ENCODE assay signal across 18 cellular contexts in genomic region chr2:202122167-202122540, GRCh38. TPM values are rescaled to one million over a fixed set of nuclear protein-coding genes. Genes with fewer than 3 reads are reported as not detected.
"Had no signal": no experiment of that assay in that cellular context is flagged by ENCODE, and none has a peak within 500 bp of the region (broad histone marks: within the 10 kb centered on the region; RNA-seq: fewer than 3 reads in every experiment).

No MANE protein-coding gene starts in this region.

- H3K4me3 Mint-ChIP-seq: activated B cell treated with CpG ODN at 0.5 μM for 24 hours; activated CD4-positive, alpha-beta memory T cell treated with anti-CD3 and anti-CD28 coated beads for 36 hours; activated CD8-positive, alpha-beta memory T cell treated with anti-CD3 and anti-CD28 coated beads, Interleukin-2, amount 10 ng/mL, durations not matched to agents 7 days and 5 days; immature natural killer cell; stimulated activated naive CD8-positive, alpha-beta T cell treated with anti-CD3 and anti-CD28 coated beads, Interleukin-15, Interleukin-2, amounts not matched to agents 100 ng/mL and 50 ng/mL, for 24 hours; T-helper 2 cell treated with Interferon-gamma antibody and Interleukin-4, amounts not matched to agents 5 μg/mL and 100 μg/mL, for 36 hours had no signal

- H3K4me3 ChIP-seq: heart right ventricle, left ventricle myocardium inferior, tibial nerve had no signal

- H3K27ac Mint-ChIP-seq: activated B cell treated with CpG ODN at 0.5 μM for 24 hours; activated CD4-positive, alpha-beta memory T cell treated with anti-CD3 and anti-CD28 coated beads for 36 hours; activated CD8-positive, alpha-beta memory T cell treated with anti-CD3 and anti-CD28 coated beads, Interleukin-2, amount 10 ng/mL, durations not matched to agents 7 days and 5 days; immature natural killer cell; stimulated activated naive CD8-positive, alpha-beta T cell treated with anti-CD3 and anti-CD28 coated beads, Interleukin-15, Interleukin-2, amounts not matched to agents 100 ng/mL and 50 ng/mL, for 24 hours; T-helper 2 cell treated with Interferon-gamma antibody and Interleukin-4, amounts not matched to agents 5 μg/mL and 100 μg/mL, for 36 hours had no signal

- H3K36me3 Mint-ChIP-seq: activated CD4-positive, alpha-beta memory T cell treated with anti-CD3 and anti-CD28 coated beads for 36 hours; activated CD8-positive, alpha-beta memory T cell treated with anti-CD3 and anti-CD28 coated beads, Interleukin-2, amount 10 ng/mL, durations not matched to agents 7 days and 5 days; immature natural killer cell had no signal

- H3K4me1 Mint-ChIP-seq: immature natural killer cell had no signal

- H3K36me3 ChIP-seq: brain microvascular endothelial cell, heart right ventricle, left ventricle myocardium inferior, tibial nerve had no signal

- DNase-seq: activated B cell treated with CpG ODN at 0.5 μM for 24 hours; activated CD4-positive, alpha-beta memory T cell treated with anti-CD3 and anti-CD28 coated beads for 36 hours; activated CD4-positive, alpha-beta T cell treated with anti-CD3 and anti-CD28 coated beads for 4 hours; activated CD8-positive, alpha-beta memory T cell treated with anti-CD3 and anti-CD28 coated beads, Interleukin-2, amount 10 ng/mL, durations not matched to agents 7 days and 5 days; brain microvascular endothelial cell; central memory CD4-positive, alpha-beta T cell; erythroblast; immature natural killer cell; kidney glomerular epithelial cell; naive B cell; stimulated activated CD4-positive, alpha-beta T cell treated with anti-CD3 and anti-CD28 coated beads, Interleukin-2, amount 100 ng/mL, for 24 hours had no signal

- H3K9me3 ChIP-seq: left ventricle myocardium inferior had no signal

- H3K27me3 ChIP-seq: brain microvascular endothelial cell, tibial nerve had no signal

- H3K27ac ChIP-seq: brain microvascular endothelial cell, heart right ventricle, tibial nerve had no signal

RNA-seq across cellular contexts. Expression of gene KIAA2012, which starts 49.1 kb away (rescaled TPM):
- total RNA-seq: activated B cell treated with CpG ODN at 0.5 μM for 24 hours; activated CD4-positive, alpha-beta memory T cell treated with anti-CD3 and anti-CD28 coated beads for 36 hours; heart right ventricle; left ventricle myocardium inferior; mononuclear cell; posterior vena cava; tibial nerve had no signal
- polyA plus RNA-seq: heart right ventricle, immature natural killer cell had no signal
